10 cellular contexts compared by ENCODE assay signal in genomic region chr13:80873589-80873988, GRCh38.
DNase-seq lines count a peak whose midpoint lies in the region; ATAC-seq and TF ChIP-seq lines count a peak whose summit lies in the region.
"Had no signal": no experiment of that assay in that cellular context is flagged by ENCODE, and none has a peak within 500 bp of the region (broad histone marks: within the 10 kb centered on the region; RNA-seq: fewer than 3 reads in every experiment).

No MANE protein-coding gene starts in this region.

- H3K36me3 Mint-ChIP-seq in central memory CD8-positive, alpha-beta T cell (ENCODE audit: insufficient read depth): no peaks in the 10 kb centered on the region

- TF ChIP-seq CTCF in GM13976 (IDR thresholded peaks at IDR 0.05; ENCODE audit: borderline replicate concordance, control extremely low read depth, extremely low read depth, insufficient read depth, missing control alignments): no peak

- no peaks in the 10 kb centered on the region for H3K27me3 Mint-ChIP-seq in central memory CD8-positive, alpha-beta T cell

- no peaks in the 10 kb centered on the region for H3K4me1 Mint-ChIP-seq in central memory CD8-positive, alpha-beta T cell

- H3K27ac Mint-ChIP-seq in central memory CD8-positive, alpha-beta T cell (ENCODE audit: low read depth): no peak overlapping the region

- in situ Hi-C loops in GM13976 (cut with MboI; ENCODE audit: low sequenced_read_pairs, unreplicated experiment): no loop called here

- H3K4me3 Mint-ChIP-seq in central memory CD8-positive, alpha-beta T cell: no peak overlapping the region

- peak; percentile 23 for DNase-seq in GM13976 (ENCODE audit: low spot score)
- DNase-seq in central memory CD8-positive, alpha-beta T cell (ENCODE audit: low spot score in 2 of 2): peak in 1 of 2 donors; percentile 10
- DNase-seq in NCI-H2196 (lab: John Stamatoyannopoulos, UW; ENCODE audit: unreplicated experiment): no peak
- no peak for DNase-seq in cerebellar cortex (ENCODE audit: low spot score)
- DNase-seq in NCI-H526 (lab: John Stamatoyannopoulos, UW): no peak
- DNase-seq in AG20443 (ENCODE audit: low spot score): no peak
- DNase-seq: activated CD4-positive, CD25-positive, alpha-beta regulatory T cell; Karpas-422 had no signal

- H3K9me3 Mint-ChIP-seq in central memory CD8-positive, alpha-beta T cell: no peaks in the 10 kb centered on the region

- peak; percentile 96 for ATAC-seq in GM21528 (IDR thresholded peaks at IDR 0.05; ENCODE audit: low FRiP score, unreplicated experiment)
- ATAC-seq in HG03469 (IDR thresholded peaks at IDR 0.05; ENCODE audit: unreplicated experiment): peak; percentile 84
- ATAC-seq in central memory CD8-positive, alpha-beta T cell (replicated peaks; ENCODE audit: extremely low read depth, poor library complexity, severe bottlenecking): peak; percentile 64
